ENCODE assay signal across 19 cellular contexts in the genomic region with DNA sequence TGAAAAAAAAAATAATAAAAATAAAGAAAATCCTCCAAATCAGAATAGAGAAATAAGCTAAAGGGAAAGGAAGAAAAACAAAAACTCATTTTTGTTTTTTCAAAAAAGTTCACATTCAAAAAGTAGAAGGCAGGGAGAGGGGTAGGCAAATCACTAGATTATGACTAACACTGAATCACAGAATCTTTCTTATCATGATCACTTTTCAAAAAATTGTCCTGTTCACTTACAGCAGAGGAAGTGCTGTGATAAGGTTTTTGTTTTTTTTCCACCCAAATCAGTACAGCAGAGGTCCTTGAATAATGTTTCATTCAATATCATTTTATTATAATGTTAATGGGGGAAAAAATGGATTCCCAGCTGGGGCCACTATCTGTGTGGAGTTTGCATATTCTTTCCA.
"Had no signal": no experiment of that assay in that cellular context is flagged by ENCODE, and none has a peak within 500 bp of the region (broad histone marks: within the 10 kb centered on the region; RNA-seq: fewer than 3 reads in every experiment).

No MANE protein-coding gene starts in this region.

- H3K4me1 Mint-ChIP-seq: activated CD4-positive, alpha-beta T cell treated with anti-CD3 and anti-CD28 coated beads, Interleukin-2, amount 10 ng/mL, durations not matched to agents 24 days and 14 days; activated naive CD4-positive, alpha-beta T cell treated with anti-CD3 and anti-CD28 coated beads, Interleukin-2, amount 10 ng/mL, durations not matched to agents 7 days and 5 days; activated naive CD8-positive, alpha-beta T cell treated with anti-CD3 and anti-CD28 coated beads, Interleukin-2, amount 50 U/mL, for 24 hours; nephron had no signal

- H3K27ac Mint-ChIP-seq: activated CD4-positive, alpha-beta T cell treated with anti-CD3 and anti-CD28 coated beads, Interleukin-2, amount 10 ng/mL, durations not matched to agents 24 days and 14 days; activated CD8-positive, alpha-beta T cell treated with anti-CD3 and anti-CD28 coated beads for 36 hours; activated naive CD4-positive, alpha-beta T cell treated with anti-CD3 and anti-CD28 coated beads, Interleukin-2, amount 10 ng/mL, durations not matched to agents 7 days and 5 days; activated naive CD8-positive, alpha-beta T cell treated with anti-CD3 and anti-CD28 coated beads, Interleukin-2, amount 50 U/mL, for 24 hours; effector memory CD8-positive, alpha-beta T cell; nephron had no signal

- H3K4me3 ChIP-seq: lower lobe of right lung, tibial nerve had no signal

- H3K27me3 Mint-ChIP-seq: activated CD4-positive, alpha-beta T cell treated with anti-CD3 and anti-CD28 coated beads, Interleukin-2, amount 10 ng/mL, durations not matched to agents 24 days and 14 days; activated CD8-positive, alpha-beta T cell treated with anti-CD3 and anti-CD28 coated beads for 36 hours; activated naive CD4-positive, alpha-beta T cell treated with anti-CD3 and anti-CD28 coated beads, Interleukin-2, amount 10 ng/mL, durations not matched to agents 7 days and 5 days; activated naive CD8-positive, alpha-beta T cell treated with anti-CD3 and anti-CD28 coated beads, Interleukin-2, amount 50 U/mL, for 24 hours; effector memory CD8-positive, alpha-beta T cell had no signal

- H3K4me1 ChIP-seq: foreskin keratinocyte, lower lobe of right lung, tibial nerve had no signal

- H3K27ac ChIP-seq: epithelial cell of prostate, foreskin keratinocyte, lower lobe of right lung, tibial nerve had no signal

- DNase-seq: activated CD4-positive, alpha-beta T cell treated with anti-CD3 and anti-CD28 coated beads, Interleukin-2, amount 10 ng/mL, durations not matched to agents 24 days and 14 days; activated CD4-positive, CD25-positive, alpha-beta regulatory T cell; activated CD8-positive, alpha-beta T cell treated with anti-CD3 and anti-CD28 coated beads for 36 hours; activated effector memory CD4-positive, alpha-beta T cell treated with Interleukin-2 at 50 U/mL for 16 hours; activated naive CD4-positive, alpha-beta T cell treated with anti-CD3 and anti-CD28 coated beads, Interleukin-2, amount 10 ng/mL, durations not matched to agents 7 days and 5 days; activated naive CD8-positive, alpha-beta T cell treated with anti-CD3 and anti-CD28 coated beads, Interleukin-2, amount 50 U/mL, for 24 hours; activated T-cell treated with anti-CD3 and anti-CD28 coated beads, Interleukin-2, amount 50 U/mL, for 48 hours; effector memory CD8-positive, alpha-beta T cell; foreskin keratinocyte; hippocampal formation; islet precursor cell; lower lobe of right lung; stimulated activated CD4-positive, alpha-beta T cell treated with anti-CD3 and anti-CD28 coated beads, Interleukin-12 subunit alpha, Interleukin-12 subunit beta, amount 100 ng/mL, for 4 hours; stimulated activated CD4-positive, alpha-beta T cell treated with anti-CD3 and anti-CD28 coated beads, Interleukin-2, amount 100 ng/mL, for 24 hours; stimulated activated naive CD4-positive, alpha-beta T cell treated with Interleukin-2 at 50 U/mL for 16 hours had no signal

- H3K27me3 ChIP-seq: foreskin keratinocyte, tibial nerve had no signal

- H3K9me3 ChIP-seq: lower lobe of right lung, tibial nerve had no signal

- FAIRE-seq: urothelium cell line had no signal

- H3K4me3 Mint-ChIP-seq: activated CD4-positive, alpha-beta T cell treated with anti-CD3 and anti-CD28 coated beads, Interleukin-2, amount 10 ng/mL, durations not matched to agents 24 days and 14 days; activated CD8-positive, alpha-beta T cell treated with anti-CD3 and anti-CD28 coated beads for 36 hours; activated naive CD4-positive, alpha-beta T cell treated with anti-CD3 and anti-CD28 coated beads, Interleukin-2, amount 10 ng/mL, durations not matched to agents 7 days and 5 days; activated naive CD8-positive, alpha-beta T cell treated with anti-CD3 and anti-CD28 coated beads, Interleukin-2, amount 50 U/mL, for 24 hours; effector memory CD8-positive, alpha-beta T cell; nephron had no signal

- H3K9me3 Mint-ChIP-seq: activated CD4-positive, alpha-beta T cell treated with anti-CD3 and anti-CD28 coated beads, Interleukin-2, amount 10 ng/mL, durations not matched to agents 24 days and 14 days; activated CD8-positive, alpha-beta T cell treated with anti-CD3 and anti-CD28 coated beads for 36 hours; activated naive CD4-positive, alpha-beta T cell treated with anti-CD3 and anti-CD28 coated beads, Interleukin-2, amount 10 ng/mL, durations not matched to agents 7 days and 5 days; activated naive CD8-positive, alpha-beta T cell treated with anti-CD3 and anti-CD28 coated beads, Interleukin-2, amount 50 U/mL, for 24 hours; effector memory CD8-positive, alpha-beta T cell; nephron had no signal

- ATAC-seq: activated CD8-positive, alpha-beta T cell treated with anti-CD3 and anti-CD28 coated beads for 36 hours; activated naive CD8-positive, alpha-beta T cell treated with anti-CD3 and anti-CD28 coated beads, Interleukin-2, amount 50 U/mL, for 24 hours; effector memory CD8-positive, alpha-beta T cell; foreskin keratinocyte; lower lobe of right lung had no signal
